In the genomic region with DNA sequence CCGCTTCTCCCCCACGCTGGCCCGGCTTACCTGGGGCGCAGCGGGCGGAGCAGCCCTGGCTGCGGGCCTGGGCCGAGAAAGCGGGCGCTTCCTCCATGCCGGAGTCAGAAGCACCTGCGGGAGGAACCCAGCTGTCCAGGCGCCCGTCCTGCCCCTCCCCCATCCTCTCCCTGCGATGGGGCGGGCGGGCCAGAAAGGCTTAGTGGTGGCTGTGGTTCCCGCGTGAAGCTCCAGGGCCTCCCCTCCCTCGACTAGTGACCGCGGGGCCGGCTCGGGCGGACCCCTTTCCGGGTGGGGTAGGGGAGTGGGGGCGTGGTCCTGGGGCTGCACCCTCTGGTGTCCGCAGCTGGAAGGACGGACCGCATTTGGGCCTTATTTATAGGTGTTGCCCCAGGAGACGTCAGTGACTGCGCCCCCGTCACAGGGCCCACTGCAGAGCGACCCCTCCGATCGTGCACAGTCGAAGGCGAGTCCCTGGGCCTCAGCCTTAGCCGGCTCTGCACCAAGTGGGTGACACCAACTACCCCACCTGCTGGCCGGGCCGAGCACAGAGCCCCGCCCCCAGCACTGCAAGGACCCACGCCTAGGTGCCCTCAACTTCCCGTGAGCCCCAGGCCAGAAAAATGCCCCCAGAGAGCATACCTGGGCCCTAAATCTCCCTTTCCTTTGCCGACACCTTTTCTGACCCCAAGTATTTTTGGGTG, we compare ENCODE assay signal across 7 cellular contexts.
A peak's percentile ranks its signal among the peaks of the same experiment; 100 is the strongest.
DNase-seq lines count a peak whose midpoint lies in the region; ATAC-seq, FAIRE-seq and TF ChIP-seq lines count a peak whose summit lies in the region.
"Not testable (repeated sequence)": the region's sequence is repeated elsewhere in the genome, so short reads cannot be mapped to it uniquely, and the experiment has no call there.

No MANE protein-coding gene starts in this region.

- not testable (repeated sequence) for H3K27ac Mint-ChIP-seq in endodermal cell

- POLR2A ChIA-PET in HepG2 (lab: Yijun Ruan, JAX), result not testable (repeated sequence)

- not testable (repeated sequence) for H3K4me1 Mint-ChIP-seq in endodermal cell

- CTCF ChIA-PET in HepG2 (lab: Yijun Ruan, JAX; ENCODE audit: low intra/inter-chr PET ratio, low total read pairs), result not testable (repeated sequence)

- intact Hi-C loops in HepG2 (cut with micrococcal nuclease; ENCODE audit: unreplicated experiment), result not testable (repeated sequence)

- WGBS in endodermal cell (ENCODE audit: insufficient coverage in 1 of 2, insufficient read length in 1 of 2), 2 experiments, result 88% methylated on average over 44 of the region's 45 CpGs; no CpG with 5 or more reads in 1 of the 2 experiments
- 73% methylated on average over 15 of the region's 45 CpGs for WGBS in HepG2 (ENCODE audit: low lambda C conversion rate)

- not testable (repeated sequence) for H3K27ac ChIP-seq in 22Rv1; RWPE2 (ENCODE audit: poor library complexity, severe bottlenecking); endodermal cell (ENCODE audit: low read depth, low read length); HepG2 (ENCODE audit: extremely low read length, insufficient read depth, low read length)

- H4K20me1 ChIP-seq in HepG2 (ENCODE audit: insufficient read depth, low read length), result not testable (repeated sequence)

- not testable (repeated sequence) for H3K9me3 Mint-ChIP-seq in endodermal cell

- TF ChIP-seq EP300 in HepG2 (IDR thresholded peaks at IDR 0.05; ENCODE audit: low read depth in 2 of 2, low read length in 2 of 2); HepG2 (CRISPR knock-in tag; IDR thresholded peaks at IDR 0.05; ENCODE audit: borderline replicate concordance): not testable (repeated sequence)

- not testable (repeated sequence) for H3K79me2 ChIP-seq in HepG2 (ENCODE audit: insufficient read depth, low read length)

- not testable (repeated sequence) for H3K4me3 ChIP-seq in RWPE2 (ENCODE audit: severe bottlenecking); endodermal cell (ENCODE audit: low read length); HepG2 (replicated peaks in 1 of 3; ENCODE audit: insufficient read depth in 1 of 3, low read depth in 2 of 3, low read length in 3 of 3)

- peak; percentile 35; the same call in 1 of the 3 replicates for ATAC-seq in RWPE2 (ENCODE audit: low read depth)
- peak; percentile 25; the same call in 2 of the 3 replicates for ATAC-seq in HepG2

- in situ Hi-C loops in HepG2 (cut with HindIII; ENCODE audit: extremely low pct_ligation_motif_present, low pct_unique_long_range_greater_than_20kb), result not testable (repeated sequence)

- H3K27me3 Mint-ChIP-seq in endodermal cell (ENCODE audit: insufficient read depth), result not testable (repeated sequence)

- not testable (repeated sequence) for H3K36me3 Mint-ChIP-seq in endodermal cell (ENCODE audit: low read depth)

- not testable (repeated sequence) for H3K4me3 Mint-ChIP-seq in endodermal cell

- H3K36me3 ChIP-seq in RWPE2 (ENCODE audit: low read depth); endodermal cell (ENCODE audit: control insufficient read depth, insufficient read depth, low read length); HepG2 (replicated peaks in 1 of 2; ENCODE audit: control insufficient read depth in 1 of 2, insufficient read depth in 2 of 2, low read length in 2 of 2): not testable (repeated sequence)

- FAIRE-seq in HepG2 (lab: Jason Lieb, UNC), result not testable (repeated sequence)

- H3K9me3 ChIP-seq in RWPE2 (ENCODE audit: severe bottlenecking); endodermal cell (ENCODE audit: control insufficient read depth, low read length); HepG2 (ENCODE audit: low read length): not testable (repeated sequence)

- DNase-seq in GM20000 (ENCODE audit: low spot score) (peak; percentile 12), NCI-H345 (lab: John Stamatoyannopoulos, UW) (peak; percentile 29), retina (peak; percentile 41)
- not testable (repeated sequence) for DNase-seq in RWPE2 (ENCODE audit: low spot score); endodermal cell; HepG2 (ENCODE audit: low spot score)

- not testable (repeated sequence) for H3K27me3 ChIP-seq in RWPE2 (ENCODE audit: insufficient read depth, poor library complexity, severe bottlenecking); endodermal cell (ENCODE audit: control insufficient read depth, insufficient read depth, low read length, poor library complexity, severe bottlenecking); HepG2 (ENCODE audit: control insufficient read depth in 1 of 2, insufficient read depth in 2 of 2, low read length in 2 of 2)

- not testable (repeated sequence) for H3K4me2 ChIP-seq in HepG2 (ENCODE audit: low read depth, low read length)

- not testable (repeated sequence) for H2AFZ ChIP-seq in HepG2 (ENCODE audit: low read length)

- not testable (repeated sequence) for H3K4me1 ChIP-seq in RWPE2 (ENCODE audit: insufficient read depth, poor library complexity, severe bottlenecking); endodermal cell (ENCODE audit: control insufficient read depth, insufficient read depth, low read length); HepG2 (ENCODE audit: insufficient read depth, low read length)

- not testable (repeated sequence) for TF ChIP-seq POLR2A in HepG2 (IDR thresholded peaks at IDR 0.05; ENCODE audit: insufficient read depth in 1 of 2, low read depth in 2 of 2, low read length in 2 of 2)

- H3K9ac ChIP-seq in endodermal cell (ENCODE audit: extremely low read depth, low read length, poor library complexity, severe bottlenecking); HepG2 (ENCODE audit: insufficient read depth, low read depth, low read length): not testable (repeated sequence)

- not testable (repeated sequence) for BruUV-seq in HepG2 (replicated peaks; lab: Mats Ljungman, UMichigan)

- TF ChIP-seq CTCF in 22Rv1 (IDR thresholded peaks at IDR 0.05) (peak; percentile 20; the same call in 1 of the 2 replicates), endodermal cell (conservative IDR thresholded peaks at IDR 0.05) (peak; percentile 26)
- TF ChIP-seq CTCF in GM20000 (IDR thresholded peaks at IDR 0.05; ENCODE audit: extremely low read depth, missing control alignments); RWPE2 (IDR thresholded peaks at IDR 0.05; ENCODE audit: poor library complexity, severe bottlenecking); HepG2 (CRISPR knock-in tag; IDR thresholded peaks at IDR 0.05): not testable (repeated sequence)

- not testable (repeated sequence) for TF ChIP-seq RAD21 in HepG2 (CRISPR knock-in tag; IDR thresholded peaks at IDR 0.05)
